ENCODE assay signal across 17 cellular contexts in genomic region chr14:61217516-61217915, GRCh38.
DNase-seq lines count a peak whose midpoint lies in the region; ATAC-seq and TF ChIP-seq lines count a peak whose summit lies in the region.
"Had no signal": no experiment of that assay in that cellular context is flagged by ENCODE, and none has a peak within 500 bp of the region (broad histone marks: within the 10 kb centered on the region; RNA-seq: fewer than 3 reads in every experiment).

No MANE protein-coding gene starts in this region.

- no peak overlapping the region for H2AFZ ChIP-seq in GM23248

- no peaks in the 10 kb centered on the region for H3K79me2 ChIP-seq in GM23248 (ENCODE audit: insufficient read depth)

- H3K36me3 ChIP-seq in GM23248 (ENCODE audit: low read depth) (no peaks in the 10 kb centered on the region), subcutaneous abdominal adipose tissue (ENCODE audit: control insufficient read depth in 5 of 5, insufficient read depth in 5 of 5, low read length in 5 of 5) (no peaks in the 10 kb centered on the region)

- H3K4me3 ChIP-seq in GM23248 (no peak overlapping the region), subcutaneous abdominal adipose tissue (ENCODE audit: low read depth in 1 of 5, low read length in 5 of 5) (no peak overlapping the region)

- no peaks in the 10 kb centered on the region for H3K27me3 Mint-ChIP-seq in mesothelial cell of epicardium (ENCODE audit: low read depth)

- H3K9ac ChIP-seq in GM23248 (no peak overlapping the region), subcutaneous abdominal adipose tissue (ENCODE audit: low read length in 5 of 5) (no peak overlapping the region)

- H3K9me3 ChIP-seq in GM23248 (ENCODE audit: low read depth) (no peaks in the 10 kb centered on the region), subcutaneous abdominal adipose tissue (ENCODE audit: control insufficient read depth in 5 of 5, low read length in 5 of 5) (no peaks in the 10 kb centered on the region)

- TF ChIP-seq CTCF in VCaP (conservative IDR thresholded peaks at IDR 0.05): no peak
- TF ChIP-seq CTCF in mesothelial cell of epicardium (IDR thresholded peaks at IDR 0.05; ENCODE audit: unreplicated experiment): no peak

- H3K36me3 Mint-ChIP-seq in mesothelial cell of epicardium: no peaks in the 10 kb centered on the region
- no peaks in the 10 kb centered on the region for H3K36me3 Mint-ChIP-seq in stimulated activated effector memory CD8-positive, alpha-beta T cell treated with anti-CD3 and anti-CD28 coated beads, Interleukin-12 subunit alpha, Interleukin-12 subunit beta, amount 100 ng/mL, for 72 hours

- H3K4me1 ChIP-seq in GM23248 (ENCODE audit: insufficient read depth) (peaks cover 61% of the 10 kb centered on the region), subcutaneous abdominal adipose tissue (ENCODE audit: control insufficient read depth in 5 of 5, insufficient read depth in 5 of 5, low read length in 5 of 5) (peaks cover 4 to 89% (median 56%) of the 10 kb centered on the region in 5 donors)

- H3K4me2 ChIP-seq in GM23248 (ENCODE audit: unreplicated experiment): no peak overlapping the region

- H4K20me1 ChIP-seq in GM23248 (ENCODE audit: insufficient read depth): no peaks in the 10 kb centered on the region

- 90 to 100% methylated on average over 2 of the region's 2 CpGs for WGBS in GM23248 (ENCODE audit: low coverage in 1 of 2, low lambda C conversion rate in 2 of 2, missing lambda C conversion rate in 2 of 2), 2 experiments

- no peaks in the 10 kb centered on the region for H3K9me3 Mint-ChIP-seq in mesothelial cell of epicardium
- H3K9me3 Mint-ChIP-seq in stimulated activated effector memory CD8-positive, alpha-beta T cell treated with anti-CD3 and anti-CD28 coated beads, Interleukin-12 subunit alpha, Interleukin-12 subunit beta, amount 100 ng/mL, for 72 hours: no peaks in the 10 kb centered on the region

- H3K27me3 ChIP-seq in GM23248 (replicated peaks; ENCODE audit: insufficient read depth) (no peaks in the 10 kb centered on the region), subcutaneous abdominal adipose tissue (ENCODE audit: control insufficient read depth in 5 of 5, insufficient read depth in 4 of 5, low read length in 5 of 5) (no peaks in the 10 kb centered on the region)

- H3K27ac ChIP-seq in GM23248 (no peak overlapping the region), VCaP (peak overlapping the region; percentile 74), subcutaneous abdominal adipose tissue (ENCODE audit: low read depth, low read length) (peak overlapping the region; percentile 74)
- H3K27ac ChIP-seq: C4-2B, RWPE1 had no signal

- no peaks in the 10 kb centered on the region for H3K9me2 ChIP-seq in GM23248 (ENCODE audit: insufficient read depth)

- peaks cover 61% of the 10 kb centered on the region for H3K4me1 Mint-ChIP-seq in mesothelial cell of epicardium
- no peaks in the 10 kb centered on the region for H3K4me1 Mint-ChIP-seq in stimulated activated effector memory CD8-positive, alpha-beta T cell treated with anti-CD3 and anti-CD28 coated beads, Interleukin-12 subunit alpha, Interleukin-12 subunit beta, amount 100 ng/mL, for 72 hours

- peak; percentile 20 for DNase-seq in GM23248
- DNase-seq in mesothelial cell of epicardium (ENCODE audit: low spot score in 2 of 2, unreplicated experiment in 2 of 2): no peak
- no peak for DNase-seq in stimulated activated effector memory CD8-positive, alpha-beta T cell treated with anti-CD3 and anti-CD28 coated beads, Interleukin-12 subunit alpha, Interleukin-12 subunit beta, amount 100 ng/mL, for 72 hours (ENCODE audit: low spot score in 2 of 2)
- no peak for DNase-seq in DMS79 treated with DMSO at 0.1 percent for 48 hours (lab: John Stamatoyannopoulos, UW)
- no peak for DNase-seq in islet precursor cell
- DNase-seq: COR-L47, DMS153, NCI-H1417 treated with DMSO at 0.1 percent for 48 hours, NCI-H226, NCI-H526, OCI-M1 had no signal

- H3F3A ChIP-seq in GM23248 (ENCODE audit: insufficient read depth): peaks cover 47% of the 10 kb centered on the region

- no peak overlapping the region for H3K4me3 Mint-ChIP-seq in mesothelial cell of epicardium
- H3K4me3 Mint-ChIP-seq in stimulated activated effector memory CD8-positive, alpha-beta T cell treated with anti-CD3 and anti-CD28 coated beads, Interleukin-12 subunit alpha, Interleukin-12 subunit beta, amount 100 ng/mL, for 72 hours: no peak overlapping the region

- peak overlapping the region; percentile 77 for H3K27ac Mint-ChIP-seq in mesothelial cell of epicardium
- H3K27ac Mint-ChIP-seq in stimulated activated effector memory CD8-positive, alpha-beta T cell treated with anti-CD3 and anti-CD28 coated beads, Interleukin-12 subunit alpha, Interleukin-12 subunit beta, amount 100 ng/mL, for 72 hours: no peak overlapping the region

- in situ Hi-C loops in GM23248 (cut with MboI): no loop called here

- no peak for ATAC-seq in GM19035 (IDR thresholded peaks at IDR 0.05; ENCODE audit: unreplicated experiment)
- ATAC-seq in stimulated activated effector memory CD8-positive, alpha-beta T cell treated with anti-CD3 and anti-CD28 coated beads, Interleukin-12 subunit alpha, Interleukin-12 subunit beta, amount 100 ng/mL, for 72 hours: no peak
- ATAC-seq: HCT116 had no signal
